17 cellular contexts compared by ENCODE assay signal in genomic region chr4:67712650-67713530, GRCh38.
A peak's percentile ranks its signal among the peaks of the same experiment; 100 is the strongest.
DNase-seq lines count a peak whose midpoint lies in the region; ATAC-seq and TF ChIP-seq lines count a peak whose summit lies in the region.
"Had no signal": no experiment of that assay in that cellular context is flagged by ENCODE, and none has a peak within 500 bp of the region (broad histone marks: within the 10 kb centered on the region; RNA-seq: fewer than 3 reads in every experiment).

No MANE protein-coding gene starts in this region.

- H3K9me3 ChIP-seq in RWPE2 (ENCODE audit: severe bottlenecking): no peaks in the 10 kb centered on the region

- no peak for DNase-seq in activated T-cell treated with anti-CD3 and anti-CD28 coated beads, Interleukin-2, amount 50 U/mL, for 24 hours
- DNase-seq in activated T-cell treated with anti-CD3 and anti-CD28 coated beads, Interleukin-2, amount 50 U/mL, for 1 hour: no peak
- DNase-seq in RWPE2 (ENCODE audit: low spot score) (no peak), epithelial cell of prostate (ENCODE audit: low read depth, low spot score) (no peak), NCI-H2196 (lab: John Stamatoyannopoulos, UW; ENCODE audit: unreplicated experiment) (no peak)
- DNase-seq: activated CD4-positive, alpha-beta memory T cell treated with anti-CD3 and anti-CD28 coated beads, Interleukin-2, amount 10 ng/mL, durations not matched to agents 7 days and 5 days; activated gamma-delta T cell treated with Interleukin-2 at 50 U/mL for 16 hours; DMS 273 treated with DMSO at 0.1 percent for 48 hours; KG1; NCI-H1436 treated with DMSO at 0.1 percent for 48 hours; NCI-H774; nucleus accumbens had no signal

- H3K4me3 Mint-ChIP-seq in activated T-cell treated with anti-CD3 and anti-CD28 coated beads, Interleukin-2, amount 50 U/mL, for 24 hours: no peak overlapping the region
- H3K4me3 Mint-ChIP-seq in stimulated activated memory B cell treated with anti-CD40 and anti-IgM and Interleukin-4, amounts not matched to agents 10 μg/mL and 1 μg/mL and 100 μg/mL, for 72 hours: no peak overlapping the region
- H3K4me3 Mint-ChIP-seq: activated CD4-positive, alpha-beta memory T cell treated with anti-CD3 and anti-CD28 coated beads, Interleukin-2, amount 10 ng/mL, durations not matched to agents 7 days and 5 days; brain; stimulated activated naive CD8-positive, alpha-beta T cell treated with anti-CD3 and anti-CD28 coated beads, Interleukin-15, Interleukin-2, amounts not matched to agents 100 ng/mL and 50 ng/mL, for 24 hours had no signal

- H3K27me3 Mint-ChIP-seq in activated T-cell treated with anti-CD3 and anti-CD28 coated beads, Interleukin-2, amount 50 U/mL, for 24 hours: no peaks in the 10 kb centered on the region
- no peaks in the 10 kb centered on the region for H3K27me3 Mint-ChIP-seq in stimulated activated memory B cell treated with anti-CD40 and anti-IgM and Interleukin-4, amounts not matched to agents 10 μg/mL and 1 μg/mL and 100 μg/mL, for 72 hours
- H3K27me3 Mint-ChIP-seq: activated CD4-positive, alpha-beta memory T cell treated with anti-CD3 and anti-CD28 coated beads, Interleukin-2, amount 10 ng/mL, durations not matched to agents 7 days and 5 days; brain; stimulated activated naive CD8-positive, alpha-beta T cell treated with anti-CD3 and anti-CD28 coated beads, Interleukin-15, Interleukin-2, amounts not matched to agents 100 ng/mL and 50 ng/mL, for 24 hours had no signal

- TF ChIP-seq CTCF in RWPE2 (IDR thresholded peaks at IDR 0.05; ENCODE audit: poor library complexity, severe bottlenecking): no peak

- H3K4me1 Mint-ChIP-seq in activated T-cell treated with anti-CD3 and anti-CD28 coated beads, Interleukin-2, amount 50 U/mL, for 24 hours (ENCODE audit: low read depth): peaks cover 35% of the 10 kb centered on the region
- H3K4me1 Mint-ChIP-seq in stimulated activated memory B cell treated with anti-CD40 and anti-IgM and Interleukin-4, amounts not matched to agents 10 μg/mL and 1 μg/mL and 100 μg/mL, for 72 hours: peaks cover 31% of the 10 kb centered on the region

- peaks cover 63% of the 10 kb centered on the region for H3K36me3 Mint-ChIP-seq in activated T-cell treated with anti-CD3 and anti-CD28 coated beads, Interleukin-2, amount 50 U/mL, for 24 hours (ENCODE audit: low read depth)
- peaks cover 26% of the 10 kb centered on the region for H3K36me3 Mint-ChIP-seq in stimulated activated memory B cell treated with anti-CD40 and anti-IgM and Interleukin-4, amounts not matched to agents 10 μg/mL and 1 μg/mL and 100 μg/mL, for 72 hours

- H3K4me3 ChIP-seq in RWPE2 (ENCODE audit: severe bottlenecking): no peak overlapping the region

- H3K36me3 ChIP-seq in RWPE2 (ENCODE audit: low read depth): 0 out of 2 replicates have a peak, but pooled peaks cover 3% of the 10 kb centered on the region

- H3K27ac ChIP-seq in RWPE2 (ENCODE audit: poor library complexity, severe bottlenecking): peak overlapping the region; percentile 48
- peak overlapping the region; percentile 78 for H3K27ac ChIP-seq in epithelial cell of prostate

- ATAC-seq in RWPE2 (ENCODE audit: low read depth) (peak; percentile 15; the same call in 2 of the 3 replicates), GM21528 (IDR thresholded peaks at IDR 0.05; ENCODE audit: low FRiP score, unreplicated experiment) (no peak), HG03045 (IDR thresholded peaks at IDR 0.05; ENCODE audit: unreplicated experiment) (no peak)
- ATAC-seq in stimulated activated memory B cell treated with anti-CD40 and anti-IgM and Interleukin-4, amounts not matched to agents 10 μg/mL and 1 μg/mL and 100 μg/mL, for 72 hours: no peak

- H3K4me1 ChIP-seq in RWPE2 (ENCODE audit: insufficient read depth, poor library complexity, severe bottlenecking): peaks cover 20% of the 10 kb centered on the region

- H3K9me3 Mint-ChIP-seq in activated T-cell treated with anti-CD3 and anti-CD28 coated beads, Interleukin-2, amount 50 U/mL, for 24 hours: no peaks in the 10 kb centered on the region
- H3K9me3 Mint-ChIP-seq in stimulated activated memory B cell treated with anti-CD40 and anti-IgM and Interleukin-4, amounts not matched to agents 10 μg/mL and 1 μg/mL and 100 μg/mL, for 72 hours: no peaks in the 10 kb centered on the region
- H3K9me3 Mint-ChIP-seq: activated CD4-positive, alpha-beta memory T cell treated with anti-CD3 and anti-CD28 coated beads, Interleukin-2, amount 10 ng/mL, durations not matched to agents 7 days and 5 days had no signal

- peak overlapping the region; percentile 44 for H3K27ac Mint-ChIP-seq in activated T-cell treated with anti-CD3 and anti-CD28 coated beads, Interleukin-2, amount 50 U/mL, for 24 hours
- H3K27ac Mint-ChIP-seq in stimulated activated memory B cell treated with anti-CD40 and anti-IgM and Interleukin-4, amounts not matched to agents 10 μg/mL and 1 μg/mL and 100 μg/mL, for 72 hours: peak overlapping the region; percentile 75
- H3K27ac Mint-ChIP-seq: activated CD4-positive, alpha-beta memory T cell treated with anti-CD3 and anti-CD28 coated beads, Interleukin-2, amount 10 ng/mL, durations not matched to agents 7 days and 5 days had no signal

- H3K27me3 ChIP-seq in RWPE2 (ENCODE audit: insufficient read depth, poor library complexity, severe bottlenecking): no peaks in the 10 kb centered on the region
